8 cellular contexts compared by ENCODE assay signal in the genomic region with DNA sequence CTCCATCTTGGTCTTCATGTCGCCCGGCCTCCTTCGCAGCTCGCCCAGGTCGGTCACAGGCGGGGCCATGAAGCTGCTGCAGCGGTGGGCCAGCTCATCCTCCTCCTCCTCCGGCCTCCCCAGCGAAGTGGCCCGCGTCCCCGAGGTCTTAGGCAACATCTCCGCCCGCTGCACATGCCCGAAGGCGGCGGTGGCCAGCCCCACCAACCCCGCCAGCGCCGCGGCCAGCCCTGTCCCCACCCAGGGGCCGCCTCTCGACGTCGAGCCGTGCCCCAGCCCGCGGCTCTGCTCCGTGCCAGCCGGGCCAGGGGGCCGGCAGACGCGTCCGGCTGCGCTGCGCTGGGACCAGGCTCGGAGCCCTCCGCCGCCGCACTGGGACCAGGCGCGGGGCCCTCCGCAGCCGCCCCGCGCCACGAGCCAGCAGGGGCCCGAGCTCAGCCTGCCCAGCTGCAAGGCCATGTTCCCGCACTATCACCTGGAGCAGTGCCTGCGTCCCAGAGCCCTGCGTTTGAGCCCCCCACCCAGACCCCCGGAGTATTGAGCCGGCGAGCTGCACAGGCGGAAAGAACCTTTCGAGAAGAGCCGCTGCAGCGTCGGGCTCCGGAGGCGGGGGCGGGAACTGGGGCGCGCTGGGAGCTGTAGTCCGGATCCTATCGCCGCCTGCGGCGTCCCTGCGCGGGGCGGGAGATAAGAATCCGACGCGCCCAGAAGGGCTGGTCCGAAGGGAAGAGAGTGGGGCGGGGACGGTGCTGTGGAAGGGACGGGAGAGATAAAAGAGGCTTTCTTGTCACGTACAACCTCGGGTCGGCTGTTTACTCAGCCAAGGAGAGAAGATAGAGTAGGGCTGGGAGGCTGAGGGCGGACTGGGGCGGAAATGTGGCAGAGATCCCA. TPM values are rescaled to one million over a fixed set of nuclear protein-coding genes. Genes with fewer than 3 reads are reported as not detected.
A peak's percentile ranks its signal among the peaks of the same experiment; 100 is the strongest.
DNase-seq lines count a peak whose midpoint lies in the region; ATAC-seq and TF ChIP-seq lines count a peak whose summit lies in the region.

Gene CPOX (minus strand): TSS at position 566 of the 891 bp plus-strand sequence. CDS start 107 bp downstream, at position 459.

- H3K36me3 ChIP-seq in ACC112 (ENCODE audit: insufficient read depth, low read length), result peaks cover 7% of the 10 kb centered on the region

- H3K4me3 ChIP-seq in ACC112 (ENCODE audit: low read depth, low read length) (peak within 1 kb of the TSS; percentile 95), WI38 (ENCODE audit: low read depth, low read length) (peak within 1 kb of the TSS; percentile 78), cardiac fibroblast (replicated peaks in 1 of 2; ENCODE audit: low read depth in 2 of 2, low read length in 2 of 2) (peak within 1 kb of the TSS; percentile 82)

- no peaks in the 10 kb centered on the region for H3K9me3 Mint-ChIP-seq in immature natural killer cell

- H2AFZ ChIP-seq in ACC112 (ENCODE audit: low read length, unreplicated experiment), result peak within 1 kb of the TSS; percentile 86

- peak within 1 kb of the TSS; percentile 87 to 97 (median 92) for H3K27ac Mint-ChIP-seq in immature natural killer cell

- peak within 1 kb of the TSS; percentile 52 for H3K27ac ChIP-seq in ACC112 (ENCODE audit: low read depth, low read length)

- H3K27me3 ChIP-seq in ACC112 (ENCODE audit: insufficient read depth, low read length), result no peaks in the 10 kb centered on the region

- no peak for TF ChIP-seq CTCF in WI38 (IDR thresholded peaks at IDR 0.05; ENCODE audit: low read depth, low read length)
- no peak for TF ChIP-seq CTCF in cardiac fibroblast (IDR thresholded peaks at IDR 0.05; ENCODE audit: low read depth, low read length)

- H3K4me1 Mint-ChIP-seq in immature natural killer cell, result peaks cover 30 to 48% of the 10 kb centered on the region in 2 donors

- H3K27me3 Mint-ChIP-seq in immature natural killer cell (ENCODE audit: low read depth in 3 of 3), result peaks cover 0 to 2% (median 0%) of the 10 kb centered on the region in 3 donors

- ATAC-seq in GM18867 (IDR thresholded peaks at IDR 0.05; ENCODE audit: unreplicated experiment), result peak; percentile 93
- ATAC-seq in HG03097 (IDR thresholded peaks at IDR 0.05; ENCODE audit: low FRiP score, unreplicated experiment), result peak; percentile 92

- H3K4me3 Mint-ChIP-seq in immature natural killer cell, result peak within 1 kb of the TSS; percentile 97 to 100 (median 99)

- H3K36me3 Mint-ChIP-seq in immature natural killer cell, result peaks cover 0 to 9% (median 6%) of the 10 kb centered on the region in 3 donors

- peaks cover 19% of the 10 kb centered on the region for H3K79me2 ChIP-seq in ACC112 (ENCODE audit: control insufficient read depth, insufficient read depth, low read length, unreplicated experiment)

- DNase-seq in NCI-H2171 treated with DMSO at 0.1 percent for 48 hours (lab: John Stamatoyannopoulos, UW) (peak; percentile 88), cardiac fibroblast (ENCODE audit: low read depth in 2 of 2) (peak; percentile 91 to 93), immature natural killer cell (peak; percentile 69 to 73 (median 69)), smooth muscle cell of the brain vasculature (ENCODE audit: low read depth, low spot score) (peak; percentile 56)

- peaks cover 12% of the 10 kb centered on the region for H3K4me1 ChIP-seq in ACC112 (ENCODE audit: control insufficient read depth, insufficient read depth, low read length, unreplicated experiment)

RNA-seq across cellular contexts. Expression of gene CPOX, which starts in this region (rescaled TPM):
- 1 to 10 TPM in 2 of 3 donors, not detected in 1; 2.4 to 4.4 TPM for polyA plus RNA-seq in immature natural killer cell

Comparison
In these comparisons a context has a peak if more than half of its experiments do, and no peak if none do; other contexts are left out.
1. Peak in every context shown above with its lines: DNase-seq, ATAC-seq, H3K4me3 ChIP-seq and H3K27ac ChIP-seq.